ENCODE assay signal across 21 cellular contexts in genomic region chr9:19186240-19186639, GRCh38. TPM values are rescaled to one million over a fixed set of nuclear protein-coding genes. Genes with fewer than 3 reads are reported as not detected.
DNase-seq lines count a peak whose midpoint lies in the region; ATAC-seq and TF ChIP-seq lines count a peak whose summit lies in the region.
"Had no signal": no experiment of that assay in that cellular context is flagged by ENCODE, and none has a peak within 500 bp of the region (broad histone marks: within the 10 kb centered on the region; RNA-seq: fewer than 3 reads in every experiment).

No MANE protein-coding gene starts in this region.

- no peak overlapping the region for H3K4me3 Mint-ChIP-seq in effector memory CD8-positive, alpha-beta T cell
- no peak overlapping the region for H3K4me3 Mint-ChIP-seq in natural killer cell treated with Interleukin-12 subunit alpha and Interleukin-12 subunit beta and Interleukin-15 and Interleukin-18, amount 100 ng/mL, for 72 hours

- DNase-seq in CD1c-positive myeloid dendritic cell (ENCODE audit: extremely low spot score) (peak; percentile 65), PC-9 (peak in 1 of 2 experiments; percentile 78), foreskin melanocyte (no peak), amniotic stem cell (lab: John Stamatoyannopoulos, UW) (no peak), GM20000 (ENCODE audit: low spot score) (no peak), foreskin fibroblast (no peak)
- no peak for DNase-seq in effector memory CD8-positive, alpha-beta T cell
- no peak for DNase-seq in natural killer cell treated with Interleukin-12 subunit alpha and Interleukin-12 subunit beta and Interleukin-15 and Interleukin-18, amount 100 ng/mL, for 72 hours (ENCODE audit: low spot score)
- DNase-seq: activated CD4-positive, alpha-beta T cell treated with anti-CD3 and anti-CD28 coated beads for 1 hour; activated naive CD4-positive, alpha-beta T cell; dermis blood vessel endothelial cell; erythroblast; H7; heart left ventricle; NCI-H1105 treated with DMSO at 0.1 percent for 48 hours; NCI-H2107; NCI-H69; OCI-M1; substantia nigra had no signal

- peaks cover 20 to 29% of the 10 kb centered on the region in 2 donors for H3K4me1 Mint-ChIP-seq in effector memory CD8-positive, alpha-beta T cell (ENCODE audit: low read depth in 2 of 2)
- H3K4me1 Mint-ChIP-seq in natural killer cell treated with Interleukin-12 subunit alpha and Interleukin-12 subunit beta and Interleukin-15 and Interleukin-18, amount 100 ng/mL, for 72 hours (ENCODE audit: low read depth in 2 of 2), result peaks cover 18 to 29% of the 10 kb centered on the region in 2 donors

- CTCF ChIA-PET in PC-9 (lab: Charles Lee), result no interaction called here

- H3K4me3 ChIP-seq in PC-9 (no peak overlapping the region), foreskin fibroblast (ENCODE audit: low read depth in 1 of 2, low read length in 2 of 2) (no peak overlapping the region)
- H3K4me3 ChIP-seq: heart left ventricle, SJSA1 had no signal

- no TSS peak for BruUV-seq in PC-9 (replicated peaks; lab: Mats Ljungman, UMichigan)

- H3K4me1 ChIP-seq in PC-9 (replicated peaks; ENCODE audit: insufficient read depth), result peaks cover 50% of the 10 kb centered on the region
- H3K4me1 ChIP-seq: parathyroid adenoma had no signal

- H3K9me3 Mint-ChIP-seq in effector memory CD8-positive, alpha-beta T cell, result no peaks in the 10 kb centered on the region
- H3K9me3 Mint-ChIP-seq in natural killer cell treated with Interleukin-12 subunit alpha and Interleukin-12 subunit beta and Interleukin-15 and Interleukin-18, amount 100 ng/mL, for 72 hours, result no peaks in the 10 kb centered on the region

- POLR2A ChIA-PET in PC-9 (lab: Charles Lee; ENCODE audit: unreplicated experiment), result no interaction called here

- no peak for ATAC-seq in effector memory CD8-positive, alpha-beta T cell (replicated peaks)
- no peak for ATAC-seq in natural killer cell treated with Interleukin-12 subunit alpha and Interleukin-12 subunit beta and Interleukin-15 and Interleukin-18, amount 100 ng/mL, for 72 hours
- ATAC-seq: heart left ventricle had no signal

- peak overlapping the region; percentile 57 for H3K27ac ChIP-seq in PC-9
- H3K27ac ChIP-seq: parathyroid adenoma, SJSA1 had no signal

- intact Hi-C loops in PC-9 (cut with micrococcal nuclease; ENCODE audit: unreplicated experiment), result no loop called here

- H3K36me3 ChIP-seq in PC-9 (ENCODE audit: low read depth), result no peaks in the 10 kb centered on the region
- H3K36me3 ChIP-seq: heart left ventricle, SJSA1 had no signal

- H3K27me3 ChIP-seq in PC-9 (ENCODE audit: insufficient read depth, low read depth), result no peaks in the 10 kb centered on the region
- H3K27me3 ChIP-seq: heart left ventricle, SJSA1 had no signal

- no peak overlapping the region for H2AFZ ChIP-seq in PC-9
- H2AFZ ChIP-seq: parathyroid adenoma had no signal

- H3K9me2 ChIP-seq in PC-9 (ENCODE audit: insufficient read depth), result no peaks in the 10 kb centered on the region

- H3K27ac Mint-ChIP-seq in effector memory CD8-positive, alpha-beta T cell, result peak overlapping the region; percentile 94 to 97
- H3K27ac Mint-ChIP-seq in natural killer cell treated with Interleukin-12 subunit alpha and Interleukin-12 subunit beta and Interleukin-15 and Interleukin-18, amount 100 ng/mL, for 72 hours, result peak overlapping the region; percentile 17 to 50

- H3K36me3 Mint-ChIP-seq in effector memory CD8-positive, alpha-beta T cell (ENCODE audit: insufficient read depth), result peaks cover 16% of the 10 kb centered on the region
- no peaks in the 10 kb centered on the region for H3K36me3 Mint-ChIP-seq in natural killer cell treated with Interleukin-12 subunit alpha and Interleukin-12 subunit beta and Interleukin-15 and Interleukin-18, amount 100 ng/mL, for 72 hours

- H4K20me1 ChIP-seq in PC-9 (ENCODE audit: insufficient read depth), result no peaks in the 10 kb centered on the region

- H3K4me2 ChIP-seq in PC-9, result peak overlapping the region; percentile 40; the same call in 1 of the 2 replicates

- H3F3A ChIP-seq in PC-9 (ENCODE audit: insufficient read depth, low read depth), result peaks cover 35% of the 10 kb centered on the region

- H3K9me3 ChIP-seq in PC-9 (ENCODE audit: insufficient read depth, low read depth), result no peaks in the 10 kb centered on the region
- H3K9me3 ChIP-seq: heart left ventricle, SJSA1 had no signal

- no peaks in the 10 kb centered on the region for H3K27me3 Mint-ChIP-seq in effector memory CD8-positive, alpha-beta T cell
- no peaks in the 10 kb centered on the region for H3K27me3 Mint-ChIP-seq in natural killer cell treated with Interleukin-12 subunit alpha and Interleukin-12 subunit beta and Interleukin-15 and Interleukin-18, amount 100 ng/mL, for 72 hours

- H3K79me2 ChIP-seq in PC-9 (ENCODE audit: low read depth), result no peaks in the 10 kb centered on the region
- H3K79me2 ChIP-seq: parathyroid adenoma had no signal

- TF ChIP-seq CTCF in PC-9 (conservative IDR thresholded peaks at IDR 0.05), result no peak
- no peak for TF ChIP-seq CTCF in GM20000 (IDR thresholded peaks at IDR 0.05; ENCODE audit: extremely low read depth, missing control alignments)
- TF ChIP-seq CTCF in foreskin fibroblast (IDR thresholded peaks at IDR 0.05; ENCODE audit: low read depth, low read length), result no peak

RNA-seq across cellular contexts. Expression of gene DENND4C, which starts 44.3 kb away (rescaled TPM):
- 23.1 and 29.5 TPM in 2 replicates for total RNA-seq in PC-9 (2021)
- total RNA-seq in natural killer cell treated with Interleukin-12 subunit alpha and Interleukin-12 subunit beta and Interleukin-15 and Interleukin-18, amount 100 ng/mL, for 72 hours, result 10 to 100 TPM; 31.8 to 36.5 TPM

RNA-seq across cellular contexts. Expression of gene PLIN2, which starts 58.9 kb away (rescaled TPM):
- 2.2 and 2.7 TPM in 2 replicates for total RNA-seq in PC-9 (2021)
- 10 to 100 TPM; 57.2 to 88.0 TPM for total RNA-seq in natural killer cell treated with Interleukin-12 subunit alpha and Interleukin-12 subunit beta and Interleukin-15 and Interleukin-18, amount 100 ng/mL, for 72 hours

Comparison
In these comparisons a context has a peak if more than half of its experiments do, and no peak if none do; other contexts are left out.
1. RNA of gene PLIN2, which starts 58.9 kb away (total RNA-seq): 57.2 to 88.0 TPM in natural killer cell treated with Interleukin-12 subunit alpha and Interleukin-12 subunit beta and Interleukin-15 and Interleukin-18, amount 100 ng/mL, for 72 hours; 2.2 to 2.7 TPM in PC-9; every median in the first group is over 10 times any median in the second.